ENCODE assay signal across 8 cellular contexts in the genomic region with DNA sequence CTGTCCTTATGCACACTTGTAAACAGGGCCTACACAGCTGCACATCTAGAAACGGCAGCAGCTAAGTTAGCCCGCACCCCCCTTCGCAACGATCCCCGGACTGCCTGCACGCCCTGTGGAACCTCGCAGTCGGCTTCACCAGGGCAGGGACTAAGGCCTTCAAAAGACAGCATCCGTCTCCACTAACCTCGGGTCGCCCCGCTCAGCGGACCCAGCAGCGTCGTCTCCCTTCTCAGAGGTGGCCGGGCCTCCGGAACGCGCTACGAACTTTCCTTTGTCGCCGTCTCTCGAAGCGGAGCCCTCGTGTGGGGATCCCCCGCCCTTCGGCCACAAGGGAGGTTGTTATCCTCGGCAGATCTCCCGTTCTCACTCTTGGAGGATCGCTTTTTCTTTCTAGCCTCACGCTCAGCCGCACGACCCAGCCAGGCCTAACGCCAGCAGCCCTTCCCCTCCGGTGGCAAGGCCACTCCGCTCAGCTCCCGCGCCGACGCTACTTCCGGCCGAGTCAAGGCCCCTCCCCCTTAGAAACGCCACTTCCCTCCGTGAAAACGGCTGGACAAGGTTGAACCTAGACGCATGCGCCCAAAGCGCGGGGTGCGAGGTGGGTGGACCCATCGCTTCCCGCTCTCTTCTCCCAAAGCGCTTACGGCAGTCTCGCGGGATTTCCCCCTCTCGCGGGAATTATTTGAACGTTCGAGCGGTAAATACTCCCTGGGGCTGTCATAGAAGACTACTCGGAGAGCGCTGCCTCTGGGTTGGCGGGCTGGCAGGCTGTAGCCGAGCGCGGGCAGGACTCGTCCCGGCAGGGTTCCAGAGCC. TPM values are rescaled to one million over a fixed set of nuclear protein-coding genes. Genes with fewer than 3 reads are reported as not detected.
A peak's percentile ranks its signal among the peaks of the same experiment; 100 is the strongest.
DNase-seq lines count a peak whose midpoint lies in the region; ATAC-seq, FAIRE-seq and TF ChIP-seq lines count a peak whose summit lies in the region.

A gene (minus strand): TSS at position 498 of the 818 bp plus-strand sequence. CDS start 6,616 bp downstream, outside the sequence.
A gene with protein sequence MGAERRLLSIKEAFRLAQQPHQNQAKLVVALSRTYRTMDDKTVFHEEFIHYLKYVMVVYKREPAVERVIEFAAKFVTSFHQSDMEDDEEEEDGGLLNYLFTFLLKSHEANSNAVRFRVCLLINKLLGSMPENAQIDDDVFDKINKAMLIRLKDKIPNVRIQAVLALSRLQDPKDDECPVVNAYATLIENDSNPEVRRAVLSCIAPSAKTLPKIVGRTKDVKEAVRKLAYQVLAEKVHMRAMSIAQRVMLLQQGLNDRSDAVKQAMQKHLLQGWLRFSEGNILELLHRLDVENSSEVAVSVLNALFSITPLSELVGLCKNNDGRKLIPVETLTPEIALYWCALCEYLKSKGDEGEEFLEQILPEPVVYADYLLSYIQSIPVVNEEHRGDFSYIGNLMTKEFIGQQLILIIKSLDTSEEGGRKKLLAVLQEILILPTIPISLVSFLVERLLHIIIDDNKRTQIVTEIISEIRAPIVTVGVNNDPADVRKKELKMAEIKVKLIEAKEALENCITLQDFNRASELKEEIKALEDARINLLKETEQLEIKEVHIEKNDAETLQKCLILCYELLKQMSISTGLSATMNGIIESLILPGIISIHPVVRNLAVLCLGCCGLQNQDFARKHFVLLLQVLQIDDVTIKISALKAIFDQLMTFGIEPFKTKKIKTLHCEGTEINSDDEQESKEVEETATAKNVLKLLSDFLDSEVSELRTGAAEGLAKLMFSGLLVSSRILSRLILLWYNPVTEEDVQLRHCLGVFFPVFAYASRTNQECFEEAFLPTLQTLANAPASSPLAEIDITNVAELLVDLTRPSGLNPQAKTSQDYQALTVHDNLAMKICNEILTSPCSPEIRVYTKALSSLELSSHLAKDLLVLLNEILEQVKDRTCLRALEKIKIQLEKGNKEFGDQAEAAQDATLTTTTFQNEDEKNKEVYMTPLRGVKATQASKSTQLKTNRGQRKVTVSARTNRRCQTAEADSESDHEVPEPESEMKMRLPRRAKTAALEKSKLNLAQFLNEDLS (plus strand): TSS at position 720 of the 818 bp plus-strand sequence. CDS start 99 bp downstream, outside the sequence.

- peak within 1 kb of the TSS; percentile 95 to 100 (median 95) for H3K4me3 Mint-ChIP-seq in T-cell

- CTCF ChIA-PET in T-cell (lab: Charles Lee), result interaction anchor here (0.6 to 3.7 kb wide), 8 partner anchors 9 to 782 kb away, joined by 3 to 26 read pairs (median 4); no protein-coding TSS in a partner anchor

- intact Hi-C loops in transverse colon (cut with DNase I; ENCODE audit: low total_unique reads), result loop anchor here (10.0 kb wide), 1 partner anchor 784 kb away; no protein-coding TSS in a partner anchor

- H3K27me3 ChIP-seq in cardiac muscle cell (no peaks in the 10 kb centered on the region), parathyroid adenoma (ENCODE audit: control insufficient read depth, insufficient read depth, low read length) (no peaks in the 10 kb centered on the region), transverse colon (no peaks in the 10 kb centered on the region)

- H3K36me3 ChIP-seq in cardiac muscle cell (no peaks in the 10 kb centered on the region), parathyroid adenoma (ENCODE audit: control insufficient read depth, insufficient read depth, low read length) (no peaks in the 10 kb centered on the region), transverse colon (no peaks in the 10 kb centered on the region)

- no peaks in the 10 kb centered on the region for H3K27me3 Mint-ChIP-seq in T-cell

- peaks cover 9% of the 10 kb centered on the region for H3K36me3 Mint-ChIP-seq in T-cell

- WGBS in adipose tissue, 3 donors, result 0% methylated on average over 69 of the region's 69 CpGs
- 0 to 1% methylated on average over 2 to 64 of the region's 69 CpGs for WGBS in transverse colon (ENCODE audit: low coverage in 1 of 2), 2 donors

- H3K4me1 Mint-ChIP-seq in T-cell, result peaks cover 57 to 68% (median 62%) of the 10 kb centered on the region in 3 donors

- POLR2A ChIA-PET in T-cell (lab: Charles Lee), result interaction anchor here in 1 of 2 donors (1.0 kb wide), 1 partner anchor 196 kb away, joined by 3 read pairs; a partner anchor contains a TSS

- H3K4me1 ChIP-seq in cardiac muscle cell (ENCODE audit: low read depth) (peaks cover 32% of the 10 kb centered on the region), parathyroid adenoma (peaks cover 4% of the 10 kb centered on the region), transverse colon (peaks cover 16 to 54% (median 41%) of the 10 kb centered on the region in 4 donors)

- H3K9ac ChIP-seq in parathyroid adenoma, result peak within 1 kb of the TSS; percentile 76

- peak; percentile 100 for FAIRE-seq in GM12891 (lab: Jason Lieb, UNC)

- in situ Hi-C loops in transverse colon (cut with MboI; ENCODE audit: low pct_ligation_motif_present in 1 of 4, low pct_unique_long_range_greater_than_20kb in 1 of 4, low sequenced_read_pairs in 3 of 4), result loop anchor here in 3 of 4 donors (25.0 kb wide), 3 partner anchors 223 to 777 kb away; a partner anchor contains a TSS

- DNase-seq in GM12891 (ENCODE audit: insufficient read length, low spot score), result peak; percentile 76
- DNase-seq in NCI-H1436 treated with DMSO at 0.1 percent for 48 hours (lab: John Stamatoyannopoulos, UW), result peak; percentile 73
- peak; percentile 94 to 100 (median 97) for DNase-seq in T-cell
- DNase-seq in cardiac muscle cell (ENCODE audit: low read depth in 1 of 2, low spot score in 1 of 2), result peak; percentile 100
- DNase-seq in transverse colon, result peak; percentile 100

- H3K9me3 Mint-ChIP-seq in T-cell, result no peaks in the 10 kb centered on the region

- H3K9me3 ChIP-seq in cardiac muscle cell (ENCODE audit: low read depth), result no peaks in the 10 kb centered on the region
- H3K9me3 ChIP-seq in parathyroid adenoma (ENCODE audit: control insufficient read depth, low read length), result no peaks in the 10 kb centered on the region
- no peaks in the 10 kb centered on the region for H3K9me3 ChIP-seq in transverse colon

- no peak for TF ChIP-seq EP300 in transverse colon (IDR thresholded peaks at IDR 0.05; ENCODE audit: low read depth)

- H3K4me3 ChIP-seq in cardiac muscle cell, result peak within 1 kb of the TSS; percentile 84
- peak within 1 kb of the TSS; percentile 87 for H3K4me3 ChIP-seq in parathyroid adenoma (ENCODE audit: low read depth, low read length)
- peak within 1 kb of the TSS; percentile 70 to 89 (median 74) for H3K4me3 ChIP-seq in transverse colon

- H3K79me2 ChIP-seq in parathyroid adenoma, result peaks cover 11% of the 10 kb centered on the region

- peak within 1 kb of the TSS; percentile 89 for H3K4me2 ChIP-seq in parathyroid adenoma (ENCODE audit: low read length)

- H3K27ac ChIP-seq in adipose tissue (ENCODE audit: low read depth, low read length) (peak within 1 kb of the TSS; percentile 86), cardiac muscle cell (peak within 1 kb of the TSS; percentile 99), parathyroid adenoma (peak within 1 kb of the TSS; percentile 94), transverse colon (peak within 1 kb of the TSS; percentile 96 to 99 (median 98))

- H3K27ac Mint-ChIP-seq in T-cell, result peak within 1 kb of the TSS; percentile 94 to 99

- peak within 1 kb of the TSS; percentile 92 for H2AFZ ChIP-seq in parathyroid adenoma

- TF ChIP-seq CTCF in cardiac muscle cell (IDR thresholded peaks at IDR 0.05; ENCODE audit: low read depth, low read length), result no peak
- TF ChIP-seq CTCF in parathyroid adenoma (IDR thresholded peaks at IDR 0.05), result no peak
- no peak for TF ChIP-seq CTCF in transverse colon (IDR thresholded peaks at IDR 0.05)

- ATAC-seq in HG02840 (IDR thresholded peaks at IDR 0.05; ENCODE audit: low FRiP score, unreplicated experiment), result peak; percentile 90
- peak; percentile 92 to 95 (median 92) for ATAC-seq in T-cell (replicated peaks in 1 of 4)

- TF ChIP-seq POLR2A in GM12891 (IDR thresholded peaks at IDR 0.05; ENCODE audit: low read depth, low read length) (peak; percentile 97), transverse colon (IDR thresholded peaks at IDR 0.05) (peak; percentile 98)

TF ChIP-seq in GM12891, 5 proteins besides CTCF, POLR2A, EP300 and RAD21:
- TF ChIP-seq POLR2AphosphoS5 (IDR thresholded peaks at IDR 0.05; ENCODE audit: low read depth, low read length), result peak; percentile 89
- TF ChIP-seq TAF1 (IDR thresholded peaks at IDR 0.05; ENCODE audit: low read depth, low read length), result peak; percentile 66
- TF ChIP-seq POU2F2 (IDR thresholded peaks at IDR 0.05; ENCODE audit: low read depth, low read length), result peak; percentile 24
- TF ChIP-seq PAX5 (IDR thresholded peaks at IDR 0.05; ENCODE audit: insufficient read depth, low read length, severe bottlenecking), result no peak
- peak; percentile 82 for TF ChIP-seq SPI1 (IDR thresholded peaks at IDR 0.05; ENCODE audit: low read depth, low read length)
TF ChIP-seq in GM12891: peak in this region for 4.

RNA-seq across cellular contexts. Expression of the first gene that starts in this region (rescaled TPM):
- polyA plus RNA-seq in GM12891 (2012; ENCODE audit: low read depth, missing spikeins), result 12.1 TPM
- total RNA-seq in T-cell, result 10 to 100 TPM; 62.6 to 77.6 (median 73.2) TPM
- polyA plus RNA-seq in adipose tissue, result 1 to 10 TPM; 6.1 to 9.7 (median 9.5) TPM
- total RNA-seq in cardiac muscle cell, result 33.0 and 76.6 TPM in 2 replicates
- 17.9 and 28.9 TPM in 2 replicates for polyA plus RNA-seq in cardiac muscle cell
- total RNA-seq in transverse colon, result 10 to 100 TPM in 3 of 4 donors, 1 to 10 TPM in 1; 9.0 to 23.3 (median 16.7) TPM

RNA-seq across cellular contexts. Expression of the second gene that starts in this region (rescaled TPM):
- polyA plus RNA-seq in GM12891 (2012; ENCODE audit: low read depth, missing spikeins), result 20.8 TPM
- total RNA-seq in T-cell, result 1 to 10 TPM in 4 of 5 donors, under 1 TPM in 1; 0.73 to 1.8 (median 1.5) TPM
- polyA plus RNA-seq in adipose tissue, result under 1 TPM; 0.10 to 0.67 (median 0.10) TPM
- total RNA-seq in cardiac muscle cell, result 3.5 and 25.1 TPM in 2 replicates
- 5.4 and 24.3 TPM in 2 replicates for polyA plus RNA-seq in cardiac muscle cell
- total RNA-seq in transverse colon, result 1 to 10 TPM in 1 of 4 donors, under 1 TPM in 2, not detected in 1; 0.48 to 3.2 (median 0.96) TPM

Comparison
In these comparisons a context has a peak if more than half of its experiments do, and no peak if none do; other contexts are left out.
1. Peak in every context shown above with its lines: DNase-seq, ATAC-seq, H3K4me3 ChIP-seq and H3K27ac ChIP-seq.